9 cellular contexts compared by ENCODE assay signal in genomic region chr2:241412144-241412543, GRCh38. TPM values are rescaled to one million over a fixed set of nuclear protein-coding genes. Genes with fewer than 3 reads are reported as not detected.
DNase-seq lines count a peak whose midpoint lies in the region; ATAC-seq and TF ChIP-seq lines count a peak whose summit lies in the region.
"Had no signal": no experiment of that assay in that cellular context is flagged by ENCODE, and none has a peak within 500 bp of the region (broad histone marks: within the 10 kb centered on the region; RNA-seq: fewer than 3 reads in every experiment).

No MANE protein-coding gene starts in this region.

- intact Hi-C loops in OCI-LY7 (cut with micrococcal nuclease; ENCODE audit: unreplicated experiment) = no loop called here

- CTCF ChIA-PET in OCI-LY7 (lab: Charles Lee; ENCODE audit: unreplicated experiment) = no interaction called here

- DNase-seq in H4 (ENCODE audit: low spot score) (peak; percentile 57), NCI-H128 (lab: John Stamatoyannopoulos, UW; ENCODE audit: unreplicated experiment) (peak; percentile 51), astrocyte of the spinal cord (ENCODE audit: low read depth, low spot score) (peak; percentile 96), omental fat pad (ENCODE audit: low spot score) (peak; percentile 28), OCI-LY7 (ENCODE audit: low spot score) (no peak), globus pallidus (ENCODE audit: low spot score) (no peak)
- DNase-seq in stimulated activated naive B cell treated with anti-CD40 and anti-IgM and Interleukin-4, amounts not matched to agents 10 μg/mL and 1 μg/mL and 100 μg/mL, for 72 hours = no peak

- peaks cover 22% of the 10 kb centered on the region; the same call in 1 of the 2 replicates for H3K36me3 ChIP-seq in OCI-LY7 (ENCODE audit: insufficient read depth, low read length)

- H3K4me3 ChIP-seq in astrocyte of the spinal cord (ENCODE audit: low read depth, low read length) = no peak overlapping the region
- no peak overlapping the region for H3K4me3 ChIP-seq in OCI-LY7 (ENCODE audit: low read depth, low read length, poor library complexity, severe bottlenecking)
- H3K4me3 ChIP-seq: GM23338 had no signal

- H3K36me3 Mint-ChIP-seq in stimulated activated naive B cell treated with anti-CD40 and anti-IgM and Interleukin-4, amounts not matched to agents 10 μg/mL and 1 μg/mL and 100 μg/mL, for 72 hours = peaks cover 47 to 60% of the 10 kb centered on the region in 2 donors

- H3K4me3 Mint-ChIP-seq in stimulated activated naive B cell treated with anti-CD40 and anti-IgM and Interleukin-4, amounts not matched to agents 10 μg/mL and 1 μg/mL and 100 μg/mL, for 72 hours = no peak overlapping the region
- H3K4me3 Mint-ChIP-seq: GM23338 had no signal

- no peaks in the 10 kb centered on the region for H3K79me2 ChIP-seq in OCI-LY7 (ENCODE audit: insufficient read depth, low read depth, low read length)

- no peak for TF ChIP-seq CTCF in astrocyte of the spinal cord (IDR thresholded peaks at IDR 0.05; ENCODE audit: low read depth, low read length)
- no peak for TF ChIP-seq CTCF in omental fat pad (IDR thresholded peaks at IDR 0.05)
- no peak for TF ChIP-seq CTCF in OCI-LY7 (conservative IDR thresholded peaks at IDR 0.05; ENCODE audit: low read length)

- H3K9me3 Mint-ChIP-seq in stimulated activated naive B cell treated with anti-CD40 and anti-IgM and Interleukin-4, amounts not matched to agents 10 μg/mL and 1 μg/mL and 100 μg/mL, for 72 hours = no peaks in the 10 kb centered on the region
- H3K9me3 Mint-ChIP-seq: GM23338 had no signal

- no peaks in the 10 kb centered on the region for H3K4me1 ChIP-seq in OCI-LY7 (ENCODE audit: insufficient read depth, low read length, poor library complexity, severe bottlenecking)

- H3K27me3 Mint-ChIP-seq in stimulated activated naive B cell treated with anti-CD40 and anti-IgM and Interleukin-4, amounts not matched to agents 10 μg/mL and 1 μg/mL and 100 μg/mL, for 72 hours = no peaks in the 10 kb centered on the region

- H2AFZ ChIP-seq in OCI-LY7 (ENCODE audit: low read length) = no peak overlapping the region
- H2AFZ ChIP-seq: GM23338 had no signal

- no peak overlapping the region for H3K27ac ChIP-seq in OCI-LY7 (ENCODE audit: low read depth, low read length, poor library complexity, severe bottlenecking)

- no TSS peak for BruUV-seq in OCI-LY7 (replicated peaks; lab: Mats Ljungman, UMichigan)

- ATAC-seq in omental fat pad (ENCODE audit: low FRiP score) (peak; percentile 52), GM21825 (IDR thresholded peaks at IDR 0.05; ENCODE audit: unreplicated experiment) (no peak)
- no peak for ATAC-seq in stimulated activated naive B cell treated with anti-CD40 and anti-IgM and Interleukin-4, amounts not matched to agents 10 μg/mL and 1 μg/mL and 100 μg/mL, for 72 hours (replicated peaks)
- ATAC-seq: GM23338 had no signal

- POLR2A ChIA-PET in OCI-LY7 (lab: Charles Lee) = no interaction called here

- H3K27ac Mint-ChIP-seq in stimulated activated naive B cell treated with anti-CD40 and anti-IgM and Interleukin-4, amounts not matched to agents 10 μg/mL and 1 μg/mL and 100 μg/mL, for 72 hours = no peak overlapping the region
- H3K27ac Mint-ChIP-seq: GM23338 had no signal

- no peaks in the 10 kb centered on the region for H3K9me2 ChIP-seq in OCI-LY7 (ENCODE audit: insufficient read depth, low read length)

- H4K20me1 ChIP-seq in OCI-LY7 (ENCODE audit: insufficient read depth, low read length) = no peaks in the 10 kb centered on the region

- in situ Hi-C loops in astrocyte of the spinal cord (cut with HindIII; ENCODE audit: low sequenced_read_pairs) = no loop called here

- no peaks in the 10 kb centered on the region for H3K9me3 ChIP-seq in OCI-LY7 (ENCODE audit: low read length)

- H3K4me1 Mint-ChIP-seq in stimulated activated naive B cell treated with anti-CD40 and anti-IgM and Interleukin-4, amounts not matched to agents 10 μg/mL and 1 μg/mL and 100 μg/mL, for 72 hours = no peaks in the 10 kb centered on the region
- H3K4me1 Mint-ChIP-seq: GM23338 had no signal

- H3K4me2 ChIP-seq in OCI-LY7 (ENCODE audit: low read length) = no peak overlapping the region
- H3K4me2 ChIP-seq: GM23338 had no signal

RNA-seq across cellular contexts. Expression of gene FARP2, which starts 56.1 kb away (rescaled TPM):
- 23.6 and 29.4 TPM in 2 replicates for total RNA-seq in H4 (2014; rRNA removed; shearing (Covaris generic))
- total RNA-seq in omental fat pad (10 to 100 TPM; 27.6 to 65.8 (median 34.1) TPM), OCI-LY7 (2022) (47.9 and 52.7 TPM in 2 replicates)
- 23.2 and 33.6 TPM in 2 replicates for total RNA-seq in OCI-LY7 (2014; rRNA removed; shearing (Covaris generic))

Comparison
In these comparisons a context has a peak if more than half of its experiments do, and no peak if none do; other contexts are left out.
1. DNase-seq: peak in H4 (single experiment), NCI-H128 (single experiment), astrocyte of the spinal cord (single experiment) and omental fat pad (single experiment); none in OCI-LY7 (single experiment), globus pallidus (single experiment) and stimulated activated naive B cell treated with anti-CD40 and anti-IgM and Interleukin-4, amounts not matched to agents 10 μg/mL and 1 μg/mL and 100 μg/mL, for 72 hours (single experiment).